1 cellular context compared by ENCODE assay signal in the genomic region with DNA sequence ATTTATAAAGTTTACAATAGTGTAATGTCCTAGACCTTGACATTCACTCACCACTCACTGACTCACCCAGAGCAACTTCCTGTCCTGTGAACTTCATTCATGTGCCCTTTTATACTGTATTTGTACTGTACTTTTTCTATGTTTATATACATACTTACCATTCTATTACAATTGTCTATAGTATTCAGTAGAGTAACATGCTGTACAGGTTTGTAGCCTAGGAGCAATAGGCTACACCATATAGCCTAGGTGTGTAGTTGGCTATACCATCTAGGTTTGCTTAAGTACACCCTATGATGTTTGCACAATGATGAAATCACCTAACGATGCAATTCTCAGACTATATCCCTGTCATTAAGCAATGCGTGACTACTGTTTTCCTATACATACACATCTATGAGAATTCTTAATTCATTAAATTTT.
TF ChIP-seq lines count a peak whose summit lies in the region.

No MANE protein-coding gene starts in this region.

TF ChIP-seq in HepG2, 621 proteins besides CTCF, POLR2A, EP300 and RAD21 (continued from another document and continues in another):
- no peak for TF ChIP-seq NPAS2 (CRISPR knock-in tag; IDR thresholded peaks at IDR 0.05; ENCODE audit: borderline replicate concordance)
- TF ChIP-seq, protein P1, sequence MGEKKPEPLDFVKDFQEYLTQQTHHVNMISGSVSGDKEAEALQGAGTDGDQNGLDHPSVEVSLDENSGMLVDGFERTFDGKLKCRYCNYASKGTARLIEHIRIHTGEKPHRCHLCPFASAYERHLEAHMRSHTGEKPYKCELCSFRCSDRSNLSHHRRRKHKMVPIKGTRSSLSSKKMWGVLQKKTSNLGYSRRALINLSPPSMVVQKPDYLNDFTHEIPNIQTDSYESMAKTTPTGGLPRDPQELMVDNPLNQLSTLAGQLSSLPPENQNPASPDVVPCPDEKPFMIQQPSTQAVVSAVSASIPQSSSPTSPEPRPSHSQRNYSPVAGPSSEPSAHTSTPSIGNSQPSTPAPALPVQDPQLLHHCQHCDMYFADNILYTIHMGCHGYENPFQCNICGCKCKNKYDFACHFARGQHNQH (CRISPR knock-in tag; IDR thresholded peaks at IDR 0.05), result no peak
- TF ChIP-seq SALL2 (CRISPR knock-in tag; IDR thresholded peaks at IDR 0.05), result no peak
- TF ChIP-seq KDM4B (CRISPR knock-in tag; IDR thresholded peaks at IDR 0.05), result no peak
- no peak for TF ChIP-seq ISL2 (CRISPR knock-in tag; IDR thresholded peaks at IDR 0.05)
- TF ChIP-seq, protein P2, sequence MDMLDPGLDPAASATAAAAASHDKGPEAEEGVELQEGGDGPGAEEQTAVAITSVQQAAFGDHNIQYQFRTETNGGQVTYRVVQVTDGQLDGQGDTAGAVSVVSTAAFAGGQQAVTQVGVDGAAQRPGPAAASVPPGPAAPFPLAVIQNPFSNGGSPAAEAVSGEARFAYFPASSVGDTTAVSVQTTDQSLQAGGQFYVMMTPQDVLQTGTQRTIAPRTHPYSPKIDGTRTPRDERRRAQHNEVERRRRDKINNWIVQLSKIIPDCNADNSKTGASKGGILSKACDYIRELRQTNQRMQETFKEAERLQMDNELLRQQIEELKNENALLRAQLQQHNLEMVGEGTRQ (IDR thresholded peaks at IDR 0.05; ENCODE audit: low read depth, low read length), result no peak
- TF ChIP-seq, protein P2 (CRISPR knock-in tag; IDR thresholded peaks at IDR 0.05; ENCODE audit: borderline replicate concordance), result no peak
- no peak for TF ChIP-seq PHF5A (CRISPR knock-in tag; IDR thresholded peaks at IDR 0.05; ENCODE audit: low read depth, unreplicated experiment)
- TF ChIP-seq EZH2 (conservative IDR thresholded peaks at IDR 0.05; ENCODE audit: low read depth, low read length), result no peak
- TF ChIP-seq ZSCAN30 (CRISPR knock-in tag; IDR thresholded peaks at IDR 0.05), result no peak
- TF ChIP-seq, protein P3, sequence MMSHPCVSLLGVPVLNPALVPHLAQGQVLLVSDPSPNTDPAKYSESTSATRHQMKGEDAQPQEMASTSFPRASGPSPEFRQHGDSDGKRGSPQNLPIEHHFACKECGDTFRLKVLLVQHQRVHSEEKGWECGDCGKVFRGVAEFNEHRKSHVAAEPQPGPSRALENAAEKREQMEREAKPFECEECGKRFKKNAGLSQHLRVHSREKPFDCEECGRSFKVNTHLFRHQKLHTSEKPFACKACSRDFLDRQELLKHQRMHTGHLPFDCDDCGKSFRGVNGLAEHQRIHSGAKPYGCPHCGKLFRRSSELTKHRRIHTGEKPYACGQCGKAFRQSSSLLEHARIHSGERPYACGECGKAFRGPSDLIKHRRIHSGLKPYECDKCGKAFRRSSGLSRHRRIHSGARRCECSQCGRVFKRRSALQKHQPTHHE (CRISPR knock-in tag; IDR thresholded peaks at IDR 0.05; ENCODE audit: borderline replicate concordance), result no peak
- peak; percentile 55; the same call in 1 of the 2 replicates for TF ChIP-seq TBX3 (IDR thresholded peaks at IDR 0.05; ENCODE audit: borderline replicate concordance)
- TF ChIP-seq, protein P4, sequence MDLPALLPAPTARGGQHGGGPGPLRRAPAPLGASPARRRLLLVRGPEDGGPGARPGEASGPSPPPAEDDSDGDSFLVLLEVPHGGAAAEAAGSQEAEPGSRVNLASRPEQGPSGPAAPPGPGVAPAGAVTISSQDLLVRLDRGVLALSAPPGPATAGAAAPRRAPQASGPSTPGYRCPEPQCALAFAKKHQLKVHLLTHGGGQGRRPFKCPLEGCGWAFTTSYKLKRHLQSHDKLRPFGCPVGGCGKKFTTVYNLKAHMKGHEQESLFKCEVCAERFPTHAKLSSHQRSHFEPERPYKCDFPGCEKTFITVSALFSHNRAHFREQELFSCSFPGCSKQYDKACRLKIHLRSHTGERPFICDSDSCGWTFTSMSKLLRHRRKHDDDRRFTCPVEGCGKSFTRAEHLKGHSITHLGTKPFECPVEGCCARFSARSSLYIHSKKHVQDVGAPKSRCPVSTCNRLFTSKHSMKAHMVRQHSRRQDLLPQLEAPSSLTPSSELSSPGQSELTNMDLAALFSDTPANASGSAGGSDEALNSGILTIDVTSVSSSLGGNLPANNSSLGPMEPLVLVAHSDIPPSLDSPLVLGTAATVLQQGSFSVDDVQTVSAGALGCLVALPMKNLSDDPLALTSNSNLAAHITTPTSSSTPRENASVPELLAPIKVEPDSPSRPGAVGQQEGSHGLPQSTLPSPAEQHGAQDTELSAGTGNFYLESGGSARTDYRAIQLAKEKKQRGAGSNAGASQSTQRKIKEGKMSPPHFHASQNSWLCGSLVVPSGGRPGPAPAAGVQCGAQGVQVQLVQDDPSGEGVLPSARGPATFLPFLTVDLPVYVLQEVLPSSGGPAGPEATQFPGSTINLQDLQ (CRISPR knock-in tag; IDR thresholded peaks at IDR 0.05), result no peak
- TF ChIP-seq ZFP1 (CRISPR knock-in tag; IDR thresholded peaks at IDR 0.05), result no peak
- TF ChIP-seq ZNF180 (CRISPR knock-in tag; IDR thresholded peaks at IDR 0.05; ENCODE audit: borderline replicate concordance, low read depth), result no peak
- TF ChIP-seq, protein P5, sequence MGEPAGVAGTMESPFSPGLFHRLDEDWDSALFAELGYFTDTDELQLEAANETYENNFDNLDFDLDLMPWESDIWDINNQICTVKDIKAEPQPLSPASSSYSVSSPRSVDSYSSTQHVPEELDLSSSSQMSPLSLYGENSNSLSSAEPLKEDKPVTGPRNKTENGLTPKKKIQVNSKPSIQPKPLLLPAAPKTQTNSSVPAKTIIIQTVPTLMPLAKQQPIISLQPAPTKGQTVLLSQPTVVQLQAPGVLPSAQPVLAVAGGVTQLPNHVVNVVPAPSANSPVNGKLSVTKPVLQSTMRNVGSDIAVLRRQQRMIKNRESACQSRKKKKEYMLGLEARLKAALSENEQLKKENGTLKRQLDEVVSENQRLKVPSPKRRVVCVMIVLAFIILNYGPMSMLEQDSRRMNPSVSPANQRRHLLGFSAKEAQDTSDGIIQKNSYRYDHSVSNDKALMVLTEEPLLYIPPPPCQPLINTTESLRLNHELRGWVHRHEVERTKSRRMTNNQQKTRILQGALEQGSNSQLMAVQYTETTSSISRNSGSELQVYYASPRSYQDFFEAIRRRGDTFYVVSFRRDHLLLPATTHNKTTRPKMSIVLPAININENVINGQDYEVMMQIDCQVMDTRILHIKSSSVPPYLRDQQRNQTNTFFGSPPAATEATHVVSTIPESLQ (CRISPR knock-in tag; conservative IDR thresholded peaks at IDR 0.05), result no peak
- no peak for TF ChIP-seq NBN (conservative IDR thresholded peaks at IDR 0.05)
- no peak for TF ChIP-seq HNRNPUL1 (IDR thresholded peaks at IDR 0.05; ENCODE audit: low read depth, low read length)
- no peak for TF ChIP-seq HCFC1 (IDR thresholded peaks at IDR 0.05; ENCODE audit: low read depth, low read length)
- TF ChIP-seq, protein P6, sequence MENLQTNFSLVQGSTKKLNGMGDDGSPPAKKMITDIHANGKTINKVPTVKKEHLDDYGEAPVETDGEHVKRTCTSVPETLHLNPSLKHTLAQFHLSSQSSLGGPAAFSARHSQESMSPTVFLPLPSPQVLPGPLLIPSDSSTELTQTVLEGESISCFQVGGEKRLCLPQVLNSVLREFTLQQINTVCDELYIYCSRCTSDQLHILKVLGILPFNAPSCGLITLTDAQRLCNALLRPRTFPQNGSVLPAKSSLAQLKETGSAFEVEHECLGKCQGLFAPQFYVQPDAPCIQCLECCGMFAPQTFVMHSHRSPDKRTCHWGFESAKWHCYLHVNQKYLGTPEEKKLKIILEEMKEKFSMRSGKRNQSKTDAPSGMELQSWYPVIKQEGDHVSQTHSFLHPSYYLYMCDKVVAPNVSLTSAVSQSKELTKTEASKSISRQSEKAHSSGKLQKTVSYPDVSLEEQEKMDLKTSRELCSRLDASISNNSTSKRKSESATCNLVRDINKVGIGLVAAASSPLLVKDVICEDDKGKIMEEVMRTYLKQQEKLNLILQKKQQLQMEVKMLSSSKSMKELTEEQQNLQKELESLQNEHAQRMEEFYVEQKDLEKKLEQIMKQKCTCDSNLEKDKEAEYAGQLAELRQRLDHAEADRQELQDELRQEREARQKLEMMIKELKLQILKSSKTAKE (CRISPR knock-in tag; IDR thresholded peaks at IDR 0.05; ENCODE audit: borderline replicate concordance), result peak; percentile 40; the same call in 1 of the 2 replicates
- TF ChIP-seq, protein P7, sequence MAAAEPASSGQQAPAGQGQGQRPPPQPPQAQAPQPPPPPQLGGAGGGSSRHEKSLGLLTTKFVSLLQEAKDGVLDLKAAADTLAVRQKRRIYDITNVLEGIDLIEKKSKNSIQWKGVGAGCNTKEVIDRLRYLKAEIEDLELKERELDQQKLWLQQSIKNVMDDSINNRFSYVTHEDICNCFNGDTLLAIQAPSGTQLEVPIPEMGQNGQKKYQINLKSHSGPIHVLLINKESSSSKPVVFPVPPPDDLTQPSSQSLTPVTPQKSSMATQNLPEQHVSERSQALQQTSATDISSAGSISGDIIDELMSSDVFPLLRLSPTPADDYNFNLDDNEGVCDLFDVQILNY (CRISPR knock-in tag; conservative IDR thresholded peaks at IDR 0.05), result no peak
- 0 out of 2 replicates have a peak, but pooled peaks have one; percentile 49 for TF ChIP-seq ZSCAN29 (CRISPR knock-in tag; conservative IDR thresholded peaks at IDR 0.05)
- TF ChIP-seq, protein P8, sequence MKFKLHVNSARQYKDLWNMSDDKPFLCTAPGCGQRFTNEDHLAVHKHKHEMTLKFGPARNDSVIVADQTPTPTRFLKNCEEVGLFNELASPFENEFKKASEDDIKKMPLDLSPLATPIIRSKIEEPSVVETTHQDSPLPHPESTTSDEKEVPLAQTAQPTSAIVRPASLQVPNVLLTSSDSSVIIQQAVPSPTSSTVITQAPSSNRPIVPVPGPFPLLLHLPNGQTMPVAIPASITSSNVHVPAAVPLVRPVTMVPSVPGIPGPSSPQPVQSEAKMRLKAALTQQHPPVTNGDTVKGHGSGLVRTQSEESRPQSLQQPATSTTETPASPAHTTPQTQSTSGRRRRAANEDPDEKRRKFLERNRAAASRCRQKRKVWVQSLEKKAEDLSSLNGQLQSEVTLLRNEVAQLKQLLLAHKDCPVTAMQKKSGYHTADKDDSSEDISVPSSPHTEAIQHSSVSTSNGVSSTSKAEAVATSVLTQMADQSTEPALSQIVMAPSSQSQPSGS (CRISPR knock-in tag; IDR thresholded peaks at IDR 0.05), result peak; percentile 83; the same call in 1 of the 2 replicates
- TF ChIP-seq ZNF484 (CRISPR knock-in tag; IDR thresholded peaks at IDR 0.05; ENCODE audit: borderline replicate concordance, low read depth), result no peak
- TF ChIP-seq CREM (IDR thresholded peaks at IDR 0.05), result no peak
- TF ChIP-seq CREM (CRISPR knock-in tag; IDR thresholded peaks at IDR 0.05), result no peak
- TF ChIP-seq ATAD3A (CRISPR knock-in tag; IDR thresholded peaks at IDR 0.05), result no peak
- TF ChIP-seq ZSCAN25 (CRISPR knock-in tag; IDR thresholded peaks at IDR 0.05), result no peak
- TF ChIP-seq ZNF234 (CRISPR knock-in tag; conservative IDR thresholded peaks at IDR 0.05), result no peak
- no peak for TF ChIP-seq NFYB (CRISPR knock-in tag; IDR thresholded peaks at IDR 0.05)
- no peak for TF ChIP-seq ZFAT (CRISPR knock-in tag; conservative IDR thresholded peaks at IDR 0.05)
- TF ChIP-seq, protein P9, sequence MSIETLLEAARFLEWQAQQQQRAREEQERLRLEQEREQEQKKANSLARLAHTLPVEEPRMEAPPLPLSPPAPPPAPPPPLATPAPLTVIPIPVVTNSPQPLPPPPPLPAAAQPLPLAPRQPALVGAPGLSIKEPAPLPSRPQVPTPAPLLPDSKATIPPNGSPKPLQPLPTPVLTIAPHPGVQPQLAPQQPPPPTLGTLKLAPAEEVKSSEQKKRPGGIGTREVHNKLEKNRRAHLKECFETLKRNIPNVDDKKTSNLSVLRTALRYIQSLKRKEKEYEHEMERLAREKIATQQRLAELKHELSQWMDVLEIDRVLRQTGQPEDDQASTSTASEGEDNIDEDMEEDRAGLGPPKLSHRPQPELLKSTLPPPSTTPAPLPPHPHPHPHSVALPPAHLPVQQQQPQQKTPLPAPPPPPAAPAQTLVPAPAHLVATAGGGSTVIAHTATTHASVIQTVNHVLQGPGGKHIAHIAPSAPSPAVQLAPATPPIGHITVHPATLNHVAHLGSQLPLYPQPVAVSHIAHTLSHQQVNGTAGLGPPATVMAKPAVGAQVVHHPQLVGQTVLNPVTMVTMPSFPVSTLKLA (IDR thresholded peaks at IDR 0.05), result no peak
- TF ChIP-seq ZNF629 (CRISPR knock-in tag; conservative IDR thresholded peaks at IDR 0.05), result no peak
- TF ChIP-seq, protein P10, sequence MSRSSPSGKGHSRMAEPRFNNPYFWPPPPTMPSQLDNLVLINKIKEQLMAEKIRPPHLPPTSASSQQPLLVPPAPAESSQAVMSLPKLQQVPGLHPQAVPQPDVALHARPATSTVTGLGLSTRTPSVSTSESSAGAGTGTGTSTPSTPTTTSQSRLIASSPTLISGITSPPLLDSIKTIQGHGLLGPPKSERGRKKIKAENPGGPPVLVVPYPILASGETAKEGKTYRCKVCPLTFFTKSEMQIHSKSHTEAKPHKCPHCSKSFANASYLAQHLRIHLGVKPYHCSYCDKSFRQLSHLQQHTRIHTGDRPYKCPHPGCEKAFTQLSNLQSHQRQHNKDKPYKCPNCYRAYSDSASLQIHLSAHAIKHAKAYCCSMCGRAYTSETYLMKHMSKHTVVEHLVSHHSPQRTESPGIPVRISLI (CRISPR knock-in tag; IDR thresholded peaks at IDR 0.05; ENCODE audit: borderline replicate concordance), result no peak
- TF ChIP-seq ZSCAN20 (CRISPR knock-in tag; IDR thresholded peaks at IDR 0.05; ENCODE audit: borderline replicate concordance), result no peak
- TF ChIP-seq FOXK2 (IDR thresholded peaks at IDR 0.05), result no peak; the same call in 1 of the 2 replicates
- TF ChIP-seq ZBTB7A (CRISPR knock-in tag; IDR thresholded peaks at IDR 0.05), result no peak
- TF ChIP-seq NR1H2 (CRISPR knock-in tag; IDR thresholded peaks at IDR 0.05; ENCODE audit: borderline replicate concordance, low read depth), result no peak
- TF ChIP-seq ZSCAN22 (CRISPR knock-in tag; IDR thresholded peaks at IDR 0.05), result no peak
- TF ChIP-seq ZNF496 (CRISPR knock-in tag; IDR thresholded peaks at IDR 0.05; ENCODE audit: insufficient replicate concordance), result no peak
- TF ChIP-seq RARG (CRISPR knock-in tag; IDR thresholded peaks at IDR 0.05; ENCODE audit: low read depth), result no peak
- TF ChIP-seq KAT2B (IDR thresholded peaks at IDR 0.05; ENCODE audit: borderline replicate concordance, low read depth, low read length), result no peak
- TF ChIP-seq BHLHE40 (IDR thresholded peaks at IDR 0.05; ENCODE audit: low read length), result 0 out of 2 replicates have a peak, but pooled peaks have one; percentile 23
- TF ChIP-seq SCMH1 (CRISPR knock-in tag; IDR thresholded peaks at IDR 0.05; ENCODE audit: borderline replicate concordance), result no peak
- TF ChIP-seq, protein P11, sequence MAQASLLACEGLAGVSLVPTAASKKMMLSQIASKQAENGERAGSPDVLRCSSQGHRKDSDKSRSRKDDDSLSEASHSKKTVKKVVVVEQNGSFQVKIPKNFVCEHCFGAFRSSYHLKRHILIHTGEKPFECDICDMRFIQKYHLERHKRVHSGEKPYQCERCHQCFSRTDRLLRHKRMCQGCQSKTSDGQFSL (CRISPR knock-in tag; IDR thresholded peaks at IDR 0.05), result no peak
- TF ChIP-seq TOE1 (CRISPR knock-in tag; IDR thresholded peaks at IDR 0.05), result no peak
- TF ChIP-seq, protein P12, sequence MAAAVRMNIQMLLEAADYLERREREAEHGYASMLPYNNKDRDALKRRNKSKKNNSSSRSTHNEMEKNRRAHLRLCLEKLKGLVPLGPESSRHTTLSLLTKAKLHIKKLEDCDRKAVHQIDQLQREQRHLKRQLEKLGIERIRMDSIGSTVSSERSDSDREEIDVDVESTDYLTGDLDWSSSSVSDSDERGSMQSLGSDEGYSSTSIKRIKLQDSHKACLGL (CRISPR knock-in tag; IDR thresholded peaks at IDR 0.05), result no peak
